In genomic region chr9:105233836-105234235, GRCh38 we compare ENCODE assay signal across 1 cellular context.
A peak's percentile ranks its signal among the peaks of the same experiment; 100 is the strongest.
TF ChIP-seq lines count a peak whose summit lies in the region.

No MANE protein-coding gene starts in this region.

TF ChIP-seq in IMR-90, 13 proteins besides CTCF, POLR2A, EP300 and RAD21 (continued from another document):
- TF ChIP-seq MAFK (IDR thresholded peaks at IDR 0.05; ENCODE audit: low read depth, low read length) (peak; percentile 49), MXI1 (IDR thresholded peaks at IDR 0.05; ENCODE audit: borderline replicate concordance, low read depth, low read length) (no peak), ELK1 (IDR thresholded peaks at IDR 0.05; ENCODE audit: borderline replicate concordance, low read depth, low read length) (no peak), BHLHE40 (IDR thresholded peaks at IDR 0.05; ENCODE audit: low read depth, low read length) (no peak), RFX5 (IDR thresholded peaks at IDR 0.05; ENCODE audit: low read depth, low read length) (no peak), CHD1 (IDR thresholded peaks at IDR 0.05; ENCODE audit: low read depth, low read length) (no peak)
